Comparison of ENCODE assay signal across 10 cellular contexts in the genomic region with DNA sequence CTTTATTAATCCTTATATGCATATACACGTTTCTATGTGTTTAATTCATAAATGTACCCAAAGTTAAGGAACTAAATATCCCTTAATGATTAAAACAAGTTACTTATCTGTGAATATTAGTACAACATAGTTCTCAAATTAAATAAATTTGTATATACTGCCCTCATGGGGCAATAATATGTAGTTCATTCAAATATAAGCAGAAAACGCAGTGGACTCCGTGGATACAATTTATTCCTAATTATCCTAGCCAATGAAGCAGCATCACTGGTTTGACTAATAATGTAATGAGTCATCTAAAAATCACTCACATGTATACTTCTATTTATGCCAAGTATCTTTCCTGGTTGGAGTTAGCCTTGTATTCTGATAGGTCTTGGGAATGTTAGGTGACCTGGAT.
DNase-seq lines count a peak whose midpoint lies in the region; ATAC-seq and TF ChIP-seq lines count a peak whose summit lies in the region.
"Had no signal": no experiment of that assay in that cellular context is flagged by ENCODE, and none has a peak within 500 bp of the region (broad histone marks: within the 10 kb centered on the region; RNA-seq: fewer than 3 reads in every experiment).

No MANE protein-coding gene starts in this region.

- DNase-seq in dorsolateral prefrontal cortex, result no peak
- DNase-seq in mesothelial cell of epicardium (ENCODE audit: low spot score in 2 of 2, unreplicated experiment in 2 of 2), result no peak
- no peak for DNase-seq in activated gamma-delta T cell treated with Interleukin-2 at 50 U/mL for 16 hours
- no peak for DNase-seq in right cardiac atrium
- no peak for DNase-seq in H7
- DNase-seq in activated CD8-positive, alpha-beta memory T cell treated with anti-CD3 and anti-CD28 coated beads, Interleukin-2, amount 10 ng/mL, durations not matched to agents 7 days and 5 days, result no peak
- DNase-seq: activated naive CD4-positive, alpha-beta T cell; NCI-H2081 had no signal

- no peaks in the 10 kb centered on the region for H4K20me1 ChIP-seq in Loucy (ENCODE audit: insufficient read depth, low read length, poor library complexity, severe bottlenecking)

- H3K79me2 ChIP-seq in Loucy (ENCODE audit: insufficient read depth, low read length), result no peaks in the 10 kb centered on the region

- no peak overlapping the region for H3K27ac Mint-ChIP-seq in mesothelial cell of epicardium
- no peak overlapping the region for H3K27ac Mint-ChIP-seq in activated CD8-positive, alpha-beta memory T cell treated with anti-CD3 and anti-CD28 coated beads, Interleukin-2, amount 10 ng/mL, durations not matched to agents 7 days and 5 days

- no peak overlapping the region for H3K4me3 Mint-ChIP-seq in mesothelial cell of epicardium
- H3K4me3 Mint-ChIP-seq in activated CD8-positive, alpha-beta memory T cell treated with anti-CD3 and anti-CD28 coated beads, Interleukin-2, amount 10 ng/mL, durations not matched to agents 7 days and 5 days, result no peak overlapping the region

- TF ChIP-seq CTCF in C4-2B (conservative IDR thresholded peaks at IDR 0.05), result peak; percentile 38
- peak; percentile 52 for TF ChIP-seq CTCF in Loucy (conservative IDR thresholded peaks at IDR 0.05; ENCODE audit: low read length)
- peak in 53 of 56 donors; percentile 19 to 74 (median 49) for TF ChIP-seq CTCF in dorsolateral prefrontal cortex (IDR thresholded peaks at IDR 0.05 in 54 of 56, conservative IDR thresholded peaks at IDR 0.05 in 2 of 56; ENCODE audit: low read depth in 1 of 56, partially characterized antibody in 56 of 56)
- TF ChIP-seq CTCF in mesothelial cell of epicardium (IDR thresholded peaks at IDR 0.05; ENCODE audit: unreplicated experiment), result peak; percentile 55

- no peaks in the 10 kb centered on the region for H3K4me1 ChIP-seq in Loucy (ENCODE audit: insufficient read depth, low read length, poor library complexity, severe bottlenecking)
- no peaks in the 10 kb centered on the region for H3K4me1 ChIP-seq in right cardiac atrium (ENCODE audit: control insufficient read depth, insufficient read depth, low read length)

- H3K9me3 Mint-ChIP-seq in mesothelial cell of epicardium, result peaks cover 13% of the 10 kb centered on the region
- peaks cover 2% of the 10 kb centered on the region for H3K9me3 Mint-ChIP-seq in activated CD8-positive, alpha-beta memory T cell treated with anti-CD3 and anti-CD28 coated beads, Interleukin-2, amount 10 ng/mL, durations not matched to agents 7 days and 5 days (ENCODE audit: low read depth)

- 47% methylated on average over 3 of the region's 3 CpGs for WGBS in right cardiac atrium

- no peak overlapping the region for H3K27ac ChIP-seq in C4-2B
- H3K27ac ChIP-seq in dorsolateral prefrontal cortex, result no peak overlapping the region
- no peak overlapping the region for H3K27ac ChIP-seq in right cardiac atrium (ENCODE audit: low read length)

- CTCF ChIA-PET in activated CD8-positive, alpha-beta memory T cell treated with anti-CD3 and anti-CD28 coated beads, Interleukin-2, amount 10 ng/mL, durations not matched to agents 7 days and 5 days (lab: Charles Lee), result no interaction called here

- no peak overlapping the region for H2AFZ ChIP-seq in Loucy (ENCODE audit: low read length)

- H3K4me2 ChIP-seq in Loucy (ENCODE audit: low read depth, low read length, poor library complexity, severe bottlenecking), result no peak overlapping the region

- no peak for ATAC-seq in right cardiac atrium
- no peak for ATAC-seq in activated CD8-positive, alpha-beta memory T cell treated with anti-CD3 and anti-CD28 coated beads, Interleukin-2, amount 10 ng/mL, durations not matched to agents 7 days and 5 days

- no peaks in the 10 kb centered on the region for H3K27me3 Mint-ChIP-seq in mesothelial cell of epicardium (ENCODE audit: low read depth)
- H3K27me3 Mint-ChIP-seq in activated CD8-positive, alpha-beta memory T cell treated with anti-CD3 and anti-CD28 coated beads, Interleukin-2, amount 10 ng/mL, durations not matched to agents 7 days and 5 days, result no peaks in the 10 kb centered on the region

- intact Hi-C loops in dorsolateral prefrontal cortex (cut with DNase I), result loop anchor here (2.0 to 10.0 kb wide), 2 partner anchors 158 to 168 kb away; no protein-coding TSS in a partner anchor
- intact Hi-C loops in right cardiac atrium (cut with DNase I), result no loop called here

- no peaks in the 10 kb centered on the region for H3F3A ChIP-seq in Loucy (ENCODE audit: low read depth)

- H3K9me3 ChIP-seq in Loucy (ENCODE audit: insufficient read depth, low read depth, low read length) (no peaks in the 10 kb centered on the region), right cardiac atrium (ENCODE audit: control insufficient read depth, low read length) (no peaks in the 10 kb centered on the region)

- H3K9me2 ChIP-seq in Loucy (replicated peaks; ENCODE audit: low read depth, low read length), result no peaks in the 10 kb centered on the region

- H3K27me3 ChIP-seq in Loucy (ENCODE audit: insufficient read depth, low read length, poor library complexity, severe bottlenecking) (no peaks in the 10 kb centered on the region), dorsolateral prefrontal cortex (no peaks in the 10 kb centered on the region), right cardiac atrium (ENCODE audit: control insufficient read depth, insufficient read depth) (no peaks in the 10 kb centered on the region), H7 (ENCODE audit: control insufficient read depth, insufficient read depth, low read length) (no peaks in the 10 kb centered on the region)

- H3K4me1 Mint-ChIP-seq in mesothelial cell of epicardium, result no peaks in the 10 kb centered on the region
- peaks cover 6% of the 10 kb centered on the region for H3K4me1 Mint-ChIP-seq in activated CD8-positive, alpha-beta memory T cell treated with anti-CD3 and anti-CD28 coated beads, Interleukin-2, amount 10 ng/mL, durations not matched to agents 7 days and 5 days

- no peak overlapping the region for H3K9ac ChIP-seq in Loucy (ENCODE audit: low read depth, low read length, poor library complexity, severe bottlenecking)

- H3K4me3 ChIP-seq in Loucy (ENCODE audit: low read length, poor library complexity, severe bottlenecking) (no peak overlapping the region), dorsolateral prefrontal cortex (no peak overlapping the region), right cardiac atrium (ENCODE audit: low read length) (no peak overlapping the region), H7 (ENCODE audit: insufficient read depth, low read depth, low read length) (no peak overlapping the region)

- H3K36me3 Mint-ChIP-seq in mesothelial cell of epicardium, result peaks cover 27% of the 10 kb centered on the region
- H3K36me3 Mint-ChIP-seq in activated CD8-positive, alpha-beta memory T cell treated with anti-CD3 and anti-CD28 coated beads, Interleukin-2, amount 10 ng/mL, durations not matched to agents 7 days and 5 days, result peaks cover 25% of the 10 kb centered on the region

- H3K36me3 ChIP-seq in Loucy (ENCODE audit: insufficient read depth, low read length) (peaks cover 4% of the 10 kb centered on the region; the same call in 1 of the 2 replicates), H7 (replicated peaks; ENCODE audit: control insufficient read depth, insufficient read depth, low read length) (no peaks in the 10 kb centered on the region)

Comparison
In these comparisons a context has a peak if more than half of its experiments do, and no peak if none do; other contexts are left out.
1. intact Hi-C loops: an anchor here in dorsolateral prefrontal cortex (2.0 to 10.0 kb wide); none called in right cardiac atrium.